In genomic region chr10:85946713-85947326, GRCh38 we compare ENCODE assay signal across 10 cellular contexts.
A peak's percentile ranks its signal among the peaks of the same experiment; 100 is the strongest.
DNase-seq lines count a peak whose midpoint lies in the region; ATAC-seq, FAIRE-seq and TF ChIP-seq lines count a peak whose summit lies in the region.
"Had no signal": no experiment of that assay in that cellular context is flagged by ENCODE, and none has a peak within 500 bp of the region (broad histone marks: within the 10 kb centered on the region; RNA-seq: fewer than 3 reads in every experiment).

No MANE protein-coding gene starts in this region.

- H4K8ac ChIP-seq in neuronal stem cell (ENCODE audit: low read depth, low read length) = no peak overlapping the region

- no peaks in the 10 kb centered on the region for H3K79me1 ChIP-seq in neuronal stem cell (ENCODE audit: low read depth, low read length)

- TF ChIP-seq CTCF in pancreas (IDR thresholded peaks at IDR 0.05) (no peak), spleen (IDR thresholded peaks at IDR 0.05 in 8 of 11, conservative IDR thresholded peaks at IDR 0.05 in 3 of 11) (no peak)

- no peak for TF ChIP-seq POLR2A in spleen (IDR thresholded peaks at IDR 0.05)

- WGBS in neuronal stem cell (ENCODE audit: extremely low coverage in 2 of 2, insufficient read length in 2 of 2, insufficient replicate concordance in 1 of 2), 2 donors = no CpG with 5 or more reads among the region's 7 CpGs
- WGBS in pancreas, 2 donors = 80 to 86% methylated on average over 7 of the region's 7 CpGs
- 56 to 68% (median 58%) methylated on average over 7 of the region's 7 CpGs for WGBS in spleen, 5 donors

- intact Hi-C loops in pancreas (cut with DNase I) = no loop called here
- intact Hi-C loops in spleen (cut with DNase I; ENCODE audit: low total_unique reads) = no loop called here

- H3K9me3 ChIP-seq in neuronal stem cell (replicated peaks in 1 of 2; ENCODE audit: control insufficient read depth in 2 of 2, insufficient read depth in 1 of 2, low read depth in 1 of 2, low read length in 2 of 2) = no peaks in the 10 kb centered on the region
- H3K9me3 ChIP-seq in pancreas = no peaks in the 10 kb centered on the region
- H3K9me3 ChIP-seq in spleen = no peaks in the 10 kb centered on the region

- H2BK12ac ChIP-seq in neuronal stem cell (ENCODE audit: low read length) = no peak overlapping the region

- no peak overlapping the region for H3K9ac ChIP-seq in neuronal stem cell (ENCODE audit: low read depth, low read length, poor library complexity)

- peak overlapping the region in 1 of 2 donors; percentile 9 for H3K4me3 ChIP-seq in neuronal stem cell (ENCODE audit: low read length in 2 of 2)
- H3K4me3 ChIP-seq in pancreas = no peak overlapping the region
- peak overlapping the region in 2 of 8 donors; percentile 5 to 51 for H3K4me3 ChIP-seq in spleen

- H2BK5ac ChIP-seq in neuronal stem cell (ENCODE audit: low read length) = no peak overlapping the region

- peak overlapping the region; percentile 27 for H3K23ac ChIP-seq in neuronal stem cell (ENCODE audit: low read depth, low read length, poor library complexity)

- H2AK5ac ChIP-seq in neuronal stem cell (ENCODE audit: low read depth, low read length) = peak overlapping the region; percentile 64

- no peaks in the 10 kb centered on the region for H3K4me1 ChIP-seq in neuronal stem cell (ENCODE audit: control insufficient read depth in 2 of 2, insufficient read depth in 1 of 2, low read depth in 1 of 2, low read length in 2 of 2)
- no peaks in the 10 kb centered on the region for H3K4me1 ChIP-seq in pancreas
- H3K4me1 ChIP-seq in spleen = no peaks in the 10 kb centered on the region

- H3K18ac ChIP-seq in neuronal stem cell (ENCODE audit: low read length) = no peak overlapping the region

- no peak for FAIRE-seq in pancreas (lab: Jason Lieb, UNC)

- ATAC-seq in GM18907 (IDR thresholded peaks at IDR 0.05; ENCODE audit: unreplicated experiment) (peak; percentile 96), GM21737 (IDR thresholded peaks at IDR 0.05; ENCODE audit: unreplicated experiment) (peak; percentile 81), HG03460 (IDR thresholded peaks at IDR 0.05; ENCODE audit: unreplicated experiment) (peak; percentile 89), pancreas (no peak)

- no peak overlapping the region for H3K4me2 ChIP-seq in neuronal stem cell (ENCODE audit: insufficient read depth, low read length, poor library complexity, severe bottlenecking)

- no peak overlapping the region for H4K91ac ChIP-seq in neuronal stem cell (ENCODE audit: low read depth, low read length, poor library complexity)

- DNase-seq in neuronal stem cell (ENCODE audit: low spot score) = no peak
- no peak for DNase-seq in medulla oblongata (ENCODE audit: extremely low spot score)
- no peak for DNase-seq in pancreas
- DNase-seq in spleen = no peak
- DNase-seq: activated CD4-positive, alpha-beta T cell treated with anti-CD3 and anti-CD28 coated beads, Interleukin-2, amount 50 U/mL, for 1 hour; NCI-H69; stimulated activated CD4-positive, alpha-beta T cell treated with anti-CD3 and anti-CD28 coated beads, Interleukin-4, amount 100 ng/mL, for 1 hour had no signal

- no peak overlapping the region for H3K27ac ChIP-seq in neuronal stem cell (replicated peaks; ENCODE audit: low read length)
- H3K27ac ChIP-seq in pancreas = no peak overlapping the region
- H3K27ac ChIP-seq in spleen = peak overlapping the region in 1 of 8 donors; percentile 27

- H3K14ac ChIP-seq in neuronal stem cell (ENCODE audit: low read length) = peak overlapping the region; percentile 47

- H3K27me3 ChIP-seq in neuronal stem cell (ENCODE audit: control insufficient read depth in 3 of 3, insufficient read depth in 3 of 3, low read depth in 1 of 3, low read length in 3 of 3) (no peaks in the 10 kb centered on the region), pancreas (no peaks in the 10 kb centered on the region), spleen (replicated peaks in 1 of 7) (peaks cover 0 to 34% (median 0%) of the 10 kb centered on the region in 7 donors)

- H3K36me3 ChIP-seq in neuronal stem cell (replicated peaks in 1 of 2; ENCODE audit: control insufficient read depth in 2 of 2, insufficient read depth in 2 of 2, low read length in 2 of 2) = no peaks in the 10 kb centered on the region
- H3K36me3 ChIP-seq in pancreas = no peaks in the 10 kb centered on the region
- no peaks in the 10 kb centered on the region for H3K36me3 ChIP-seq in spleen

- H2BK120ac ChIP-seq in neuronal stem cell (ENCODE audit: low read depth, low read length) = no peak overlapping the region

- no peak overlapping the region for H2BK15ac ChIP-seq in neuronal stem cell (ENCODE audit: low read length)

- no peak overlapping the region for H3K4ac ChIP-seq in neuronal stem cell (ENCODE audit: low read length)

- H2AFZ ChIP-seq in neuronal stem cell (ENCODE audit: low read length) = no peak overlapping the region

Comparison
In these comparisons a context has a peak if more than half of its experiments do, and no peak if none do; other contexts are left out.
1. ATAC-seq: peak in GM18907 (single experiment), GM21737 (single experiment) and HG03460 (single experiment); none in pancreas (0 of 4).